9 cellular contexts compared by ENCODE assay signal in genomic region chr10:13613519-13613918, GRCh38. TPM values are rescaled to one million over a fixed set of nuclear protein-coding genes. Genes with fewer than 3 reads are reported as not detected.
A peak's percentile ranks its signal among the peaks of the same experiment; 100 is the strongest.
DNase-seq lines count a peak whose midpoint lies in the region; ATAC-seq and TF ChIP-seq lines count a peak whose summit lies in the region.
"Had no signal": no experiment of that assay in that cellular context is flagged by ENCODE, and none has a peak within 500 bp of the region (broad histone marks: within the 10 kb centered on the region; RNA-seq: fewer than 3 reads in every experiment).

No MANE protein-coding gene starts in this region.

- no peaks in the 10 kb centered on the region for H3K4me1 ChIP-seq in colonic mucosa

- H3K27ac ChIP-seq in colonic mucosa: no peak overlapping the region

- intact Hi-C loops in colonic mucosa (cut with DNase I): no loop called here

- H3K9ac ChIP-seq in colonic mucosa (ENCODE audit: low read depth in 2 of 2, low read length in 2 of 2): no peak overlapping the region

- H3K27me3 ChIP-seq in colonic mucosa: no peaks in the 10 kb centered on the region

- in situ Hi-C loops in astrocyte of the spinal cord (cut with HindIII; ENCODE audit: low sequenced_read_pairs): no loop called here

- no peaks in the 10 kb centered on the region for H3K36me3 ChIP-seq in colonic mucosa

- H3K4me3 ChIP-seq in astrocyte of the spinal cord (ENCODE audit: low read depth, low read length) (no peak overlapping the region), colonic mucosa (no peak overlapping the region)

- TF ChIP-seq CTCF in astrocyte of the spinal cord (IDR thresholded peaks at IDR 0.05; ENCODE audit: low read depth, low read length): peak; percentile 55
- TF ChIP-seq CTCF in colonic mucosa (IDR thresholded peaks at IDR 0.05): no peak

- DNase-seq in AG08395 (ENCODE audit: low spot score) (peak; percentile 44), HT-29 (ENCODE audit: low spot score) (peak; percentile 5), astrocyte of the spinal cord (ENCODE audit: low read depth, low spot score) (peak; percentile 63), kidney glomerular epithelial cell (lab: John Stamatoyannopoulos, UW) (peak; percentile 41), colonic mucosa (no peak), HuH-7 (ENCODE audit: low spot score) (no peak)
- DNase-seq: NCI-H510A treated with DMSO at 0.1 percent for 48 hours had no signal

- ATAC-seq in HG03469 (IDR thresholded peaks at IDR 0.05; ENCODE audit: unreplicated experiment) (no peak), HG03442 (IDR thresholded peaks at IDR 0.05; ENCODE audit: unreplicated experiment) (no peak)

- no peaks in the 10 kb centered on the region for H3K9me3 ChIP-seq in colonic mucosa

RNA-seq across cellular contexts. Expression of gene PRPF18, which starts 26.8 kb away (rescaled TPM):
- 15.2 and 18.3 TPM in 2 replicates for total RNA-seq in HT-29 (2014; rRNA removed; shearing (Covaris generic))
- 10 to 100 TPM; 20.3 to 20.4 TPM for total RNA-seq in colonic mucosa

Comparison
In these comparisons a context has a peak if more than half of its experiments do, and no peak if none do; other contexts are left out.
1. DNase-seq: peak in AG08395 (single experiment), HT-29 (single experiment), astrocyte of the spinal cord (single experiment) and kidney glomerular epithelial cell (single experiment); none in colonic mucosa (single experiment) and HuH-7 (single experiment).